Comparison of ENCODE assay signal across 17 cellular contexts in genomic region chr4:166421556-166422156, GRCh38.
DNase-seq lines count a peak whose midpoint lies in the region; ATAC-seq and TF ChIP-seq lines count a peak whose summit lies in the region.
"Had no signal": no experiment of that assay in that cellular context is flagged by ENCODE, and none has a peak within 500 bp of the region (broad histone marks: within the 10 kb centered on the region; RNA-seq: fewer than 3 reads in every experiment).

No MANE protein-coding gene starts in this region.

- DNase-seq in AG04449 (ENCODE audit: low read depth, low spot score), result peak; percentile 75
- DNase-seq in NCI-H226, result peak; percentile 84
- DNase-seq in cardiac fibroblast (ENCODE audit: low read depth in 2 of 2), result peak; percentile 75 to 89
- DNase-seq in myocyte (ENCODE audit: low read depth), result peak; percentile 68
- no peak for DNase-seq in COLO829 (ENCODE audit: low spot score)
- DNase-seq in stimulated activated CD4-positive, alpha-beta T cell treated with anti-CD3 and anti-CD28 coated beads, Interleukin-2, amount 100 ng/mL, for 48 hours, result no peak
- DNase-seq: activated CD4-positive, alpha-beta memory T cell treated with anti-CD3 and anti-CD28 coated beads, Interleukin-2, amount 10 ng/mL, durations not matched to agents 7 days and 5 days; CD8-positive, alpha-beta memory T cell; dorsolateral prefrontal cortex; GDM1; Karpas-422; NCI-H524; OCI-M1 had no signal

- CTCF ChIA-PET in AG04449 (lab: Yijun Ruan, JAX), result interaction anchor here (1.9 kb wide), 1 partner anchor 21 kb away, joined by 4 read pairs; no protein-coding TSS in a partner anchor

- ATAC-seq in GM18505 (IDR thresholded peaks at IDR 0.05; ENCODE audit: unreplicated experiment) (no peak), HG03442 (IDR thresholded peaks at IDR 0.05; ENCODE audit: unreplicated experiment) (no peak)
- ATAC-seq: activated T-helper 17 cell treated with anti-CD3 and anti-CD28 coated beads, Interleukin-2, amount 50 U/mL, for 72 hours; gastroesophageal sphincter had no signal

- H3K4me3 ChIP-seq in AG04449 (ENCODE audit: low read depth, low read length), result no peak overlapping the region
- H3K4me3 ChIP-seq in cardiac fibroblast (replicated peaks in 1 of 2; ENCODE audit: low read depth in 2 of 2, low read length in 2 of 2), result no peak overlapping the region
- H3K4me3 ChIP-seq: dorsolateral prefrontal cortex, gastroesophageal sphincter had no signal

- POLR2A ChIA-PET in AG04449 (lab: Yijun Ruan, JAX), result no interaction called here

- TF ChIP-seq CTCF in AG04449 (IDR thresholded peaks at IDR 0.05; ENCODE audit: insufficient read depth, low read length, missing control alignments) (no peak), cardiac fibroblast (IDR thresholded peaks at IDR 0.05; ENCODE audit: low read depth, low read length) (peak; percentile 0)

- no peak for TF ChIP-seq POLR2A in GM18505 (IDR thresholded peaks at IDR 0.05; ENCODE audit: borderline replicate concordance, extremely low read depth, insufficient read depth, insufficient read length)

Comparison
In these comparisons a context has a peak if more than half of its experiments do, and no peak if none do; other contexts are left out.
1. DNase-seq: peak in AG04449 (single experiment), NCI-H226 (single experiment), cardiac fibroblast (2 of 2) and myocyte (single experiment); none in COLO829 (single experiment) and stimulated activated CD4-positive, alpha-beta T cell treated with anti-CD3 and anti-CD28 coated beads, Interleukin-2, amount 100 ng/mL, for 48 hours (0 of 2).